Comparison of ENCODE assay signal across 28 cellular contexts in the genomic region with DNA sequence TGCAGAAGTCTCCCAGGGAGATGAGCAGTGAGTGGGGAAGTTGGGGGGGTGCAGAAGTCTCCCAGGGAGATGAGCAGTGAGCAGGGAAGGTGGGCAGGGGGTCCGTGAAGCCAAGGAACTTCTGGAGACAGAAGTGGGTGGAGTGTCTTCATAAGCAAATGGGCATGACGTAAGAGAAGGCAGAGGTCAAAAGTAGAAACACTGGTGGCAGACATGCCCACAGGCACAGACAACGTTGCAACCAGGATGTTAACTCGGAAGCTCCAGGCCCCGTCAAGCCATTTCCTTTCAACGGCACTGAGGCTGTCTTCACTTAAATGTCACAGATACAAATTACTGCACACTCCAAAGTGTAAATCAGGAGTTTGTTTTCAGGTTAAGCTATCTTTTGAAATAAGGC.
"Had no signal": no experiment of that assay in that cellular context is flagged by ENCODE, and none has a peak within 500 bp of the region (broad histone marks: within the 10 kb centered on the region; RNA-seq: fewer than 3 reads in every experiment).

No MANE protein-coding gene starts in this region.

- H3K9ac ChIP-seq: KMS-11, SK-N-SH had no signal

- H3K4me3 Mint-ChIP-seq: activated CD8-positive, alpha-beta T cell treated with anti-CD3 and anti-CD28 coated beads, Interleukin-2, amount 10 ng/mL, durations not matched to agents 7 days and 5 days; activated naive CD8-positive, alpha-beta T cell treated with anti-CD3 and anti-CD28 coated beads, Interleukin-2, amount 10 ng/mL, durations not matched to agents 7 days and 5 days; T-helper 2 cell treated with Interferon-gamma antibody and Interleukin-4, amounts not matched to agents 5 μg/mL and 100 μg/mL, for 36 hours; WTC11 had no signal

- H3K27ac Mint-ChIP-seq: activated CD8-positive, alpha-beta T cell treated with anti-CD3 and anti-CD28 coated beads, Interleukin-2, amount 10 ng/mL, durations not matched to agents 7 days and 5 days; activated naive CD8-positive, alpha-beta T cell treated with anti-CD3 and anti-CD28 coated beads, Interleukin-2, amount 10 ng/mL, durations not matched to agents 7 days and 5 days; T-helper 2 cell treated with Interferon-gamma antibody and Interleukin-4, amounts not matched to agents 5 μg/mL and 100 μg/mL, for 36 hours; WTC11 had no signal

- DNase-seq: activated CD4-positive, alpha-beta T cell treated with anti-CD3 and anti-CD28 coated beads for 48 hours; activated CD4-positive, alpha-beta T cell treated with anti-CD3 and anti-CD28 coated beads, Interleukin-2, amount 50 U/mL, for 4 hours; activated CD4-positive, CD25-positive, alpha-beta regulatory T cell treated with anti-CD3 and anti-CD28 coated beads, Interleukin-2, amount 50 U/mL, for 72 hours; activated CD8-positive, alpha-beta memory T cell treated with anti-CD3 and anti-CD28 coated beads, Interleukin-2, amount 50 U/mL, for 48 hours; activated CD8-positive, alpha-beta T cell treated with anti-CD3 and anti-CD28 coated beads, Interleukin-2, amount 10 ng/mL, durations not matched to agents 7 days and 5 days; activated naive CD4-positive, alpha-beta T cell treated with anti-CD3 and anti-CD28 coated beads, Interleukin-2, amount 50 U/mL, for 16 hours; activated naive CD8-positive, alpha-beta T cell treated with anti-CD3 and anti-CD28 coated beads, Interleukin-2, amount 10 ng/mL, durations not matched to agents 7 days and 5 days; activated T-cell treated with anti-CD3 and anti-CD28 coated beads, Interleukin-2, amount 50 U/mL, for 1 hour; adrenal gland; anterior cingulate cortex; MG63; NCI-H1092; NCI-H1417 treated with DMSO at 0.1 percent for 48 hours; NCI-H1694; NCI-H2029 treated with DMSO at 0.1 percent for 48 hours; NCI-H345; NCI-H510A; NCI-H526 treated with DMSO at 0.1 percent for 48 hours; NCI-H82; Peyer's patch; Right ventricle myocardium superior; SJCRH30; SK-N-SH; T-helper 1 cell had no signal

- H3K4me1 ChIP-seq: adrenal gland, Peyer's patch, SJCRH30 had no signal

- H3K4me2 ChIP-seq: KMS-11, SK-N-SH had no signal

- ATAC-seq: activated CD8-positive, alpha-beta T cell treated with anti-CD3 and anti-CD28 coated beads, Interleukin-2, amount 10 ng/mL, durations not matched to agents 7 days and 5 days; WTC11 had no signal

- H3K27me3 ChIP-seq: MG63, Peyer's patch, SJCRH30 had no signal

- H3K36me3 Mint-ChIP-seq: activated naive CD8-positive, alpha-beta T cell treated with anti-CD3 and anti-CD28 coated beads, Interleukin-2, amount 10 ng/mL, durations not matched to agents 7 days and 5 days had no signal

- H3K9me3 Mint-ChIP-seq: activated naive CD8-positive, alpha-beta T cell treated with anti-CD3 and anti-CD28 coated beads, Interleukin-2, amount 10 ng/mL, durations not matched to agents 7 days and 5 days; T-helper 2 cell treated with Interferon-gamma antibody and Interleukin-4, amounts not matched to agents 5 μg/mL and 100 μg/mL, for 36 hours; WTC11 had no signal

- H3K4me3 ChIP-seq: adrenal gland, MG63, Peyer's patch, SJCRH30 had no signal

- H3K9me3 ChIP-seq: adrenal gland, MG63, Peyer's patch, SJCRH30, SK-N-SH had no signal

- H3K27ac ChIP-seq: adrenal gland, KMS-11, Peyer's patch, RWPE1, SJCRH30 had no signal

- H3K4me1 Mint-ChIP-seq: activated naive CD8-positive, alpha-beta T cell treated with anti-CD3 and anti-CD28 coated beads, Interleukin-2, amount 10 ng/mL, durations not matched to agents 7 days and 5 days had no signal

- H3K36me3 ChIP-seq: adrenal gland, MG63, Peyer's patch, SJCRH30 had no signal
